In genomic region chr10:6035926-6036575, GRCh38 we compare ENCODE assay signal across 12 cellular contexts. TPM values are rescaled to one million over a fixed set of nuclear protein-coding genes. Genes with fewer than 3 reads are reported as not detected.
DNase-seq lines count a peak whose midpoint lies in the region; ATAC-seq and TF ChIP-seq lines count a peak whose summit lies in the region.
"Had no signal": no experiment of that assay in that cellular context is flagged by ENCODE, and none has a peak within 500 bp of the region (broad histone marks: within the 10 kb centered on the region; RNA-seq: fewer than 3 reads in every experiment).

No MANE protein-coding gene starts in this region.

- ATAC-seq in activated CD8-positive, alpha-beta T cell treated with anti-CD3 and anti-CD28 coated beads for 36 hours: no peak
- ATAC-seq in stimulated activated effector memory CD8-positive, alpha-beta T cell treated with anti-CD3 and anti-CD28 coated beads, Interleukin-12 subunit alpha, Interleukin-12 subunit beta, amount 100 ng/mL, for 72 hours: no peak
- ATAC-seq in GM19463 (IDR thresholded peaks at IDR 0.05; ENCODE audit: unreplicated experiment): no peak

- no peak overlapping the region for H3K4me3 ChIP-seq in colonic mucosa
- H3K4me3 ChIP-seq in HAP-1: no peak overlapping the region
- H3K4me3 ChIP-seq: SJCRH30, testis had no signal

- CTCF ChIA-PET in activated CD8-positive, alpha-beta T cell treated with anti-CD3 and anti-CD28 coated beads for 36 hours (lab: Charles Lee): interaction anchor here (1.1 to 2.2 kb wide), 2 partner anchors 14 to 51 kb away, joined by 4 to 7 read pairs; no protein-coding TSS in a partner anchor

- no peaks in the 10 kb centered on the region for H3K9me3 Mint-ChIP-seq in activated CD8-positive, alpha-beta T cell treated with anti-CD3 and anti-CD28 coated beads for 36 hours
- H3K9me3 Mint-ChIP-seq in stimulated activated effector memory CD8-positive, alpha-beta T cell treated with anti-CD3 and anti-CD28 coated beads, Interleukin-12 subunit alpha, Interleukin-12 subunit beta, amount 100 ng/mL, for 72 hours: no peaks in the 10 kb centered on the region

- POLR2A ChIA-PET in activated CD8-positive, alpha-beta T cell treated with anti-CD3 and anti-CD28 coated beads for 36 hours (lab: Charles Lee): interaction anchor here (0.7 to 3.5 kb wide), 4 partner anchors 9 to 67 kb away, joined by 3 to 17 read pairs (median 4); no protein-coding TSS in a partner anchor

- in situ Hi-C loops in HAP-1 (cut with MboI; ENCODE audit: low sequenced_read_pairs): no loop called here

- H3K4me1 ChIP-seq in colonic mucosa: no peaks in the 10 kb centered on the region
- H3K4me1 ChIP-seq in HAP-1: no peaks in the 10 kb centered on the region
- H3K4me1 ChIP-seq: SJCRH30, testis had no signal

- DNase-seq in activated effector memory CD4-positive, alpha-beta T cell treated with anti-CD3 and anti-CD28 coated beads, Interleukin-2, amount 50 U/mL, for 16 hours: peak; percentile 54
- no peak for DNase-seq in activated effector memory CD4-positive, alpha-beta T cell treated with Interleukin-2 at 50 U/mL for 16 hours
- DNase-seq in activated CD8-positive, alpha-beta T cell treated with anti-CD3 and anti-CD28 coated beads for 36 hours: peak; percentile 7
- peak; percentile 10 for DNase-seq in colonic mucosa
- DNase-seq in stimulated activated effector memory CD8-positive, alpha-beta T cell treated with anti-CD3 and anti-CD28 coated beads, Interleukin-12 subunit alpha, Interleukin-12 subunit beta, amount 100 ng/mL, for 72 hours (ENCODE audit: low spot score in 2 of 2): peak in 1 of 2 donors; percentile 55
- no peak for DNase-seq in HAP-1 (ENCODE audit: low spot score in 2 of 2)
- no peak for DNase-seq in DMS 273 treated with DMSO at 0.1 percent for 48 hours (lab: John Stamatoyannopoulos, UW)
- DNase-seq: NCI-H1436 treated with DMSO at 0.1 percent for 48 hours, NCI-H345, SJCRH30, testis had no signal

- H3K27ac ChIP-seq in colonic mucosa: no peak overlapping the region
- H3K27ac ChIP-seq: SJCRH30, testis had no signal

- no peaks in the 10 kb centered on the region for H3K27me3 Mint-ChIP-seq in activated CD8-positive, alpha-beta T cell treated with anti-CD3 and anti-CD28 coated beads for 36 hours

- intact Hi-C loops in activated CD8-positive, alpha-beta T cell treated with anti-CD3 and anti-CD28 coated beads for 36 hours (cut with micrococcal nuclease): no loop called here
- intact Hi-C loops in colonic mucosa (cut with DNase I): no loop called here

- H3K4me3 Mint-ChIP-seq in activated CD8-positive, alpha-beta T cell treated with anti-CD3 and anti-CD28 coated beads for 36 hours: no peak overlapping the region
- peak overlapping the region; percentile 17 for H3K4me3 Mint-ChIP-seq in stimulated activated effector memory CD8-positive, alpha-beta T cell treated with anti-CD3 and anti-CD28 coated beads, Interleukin-12 subunit alpha, Interleukin-12 subunit beta, amount 100 ng/mL, for 72 hours

- no peak for TF ChIP-seq CTCF in activated CD8-positive, alpha-beta T cell treated with anti-CD3 and anti-CD28 coated beads for 36 hours (IDR thresholded peaks at IDR 0.05)
- no peak for TF ChIP-seq CTCF in colonic mucosa (IDR thresholded peaks at IDR 0.05)

- H3K36me3 Mint-ChIP-seq in activated CD8-positive, alpha-beta T cell treated with anti-CD3 and anti-CD28 coated beads for 36 hours (ENCODE audit: low read depth): peaks cover 93% of the 10 kb centered on the region
- peaks cover 100% of the 10 kb centered on the region for H3K36me3 Mint-ChIP-seq in stimulated activated effector memory CD8-positive, alpha-beta T cell treated with anti-CD3 and anti-CD28 coated beads, Interleukin-12 subunit alpha, Interleukin-12 subunit beta, amount 100 ng/mL, for 72 hours

- H3K4me1 Mint-ChIP-seq in activated CD8-positive, alpha-beta T cell treated with anti-CD3 and anti-CD28 coated beads for 36 hours (ENCODE audit: low read depth): peaks cover 80% of the 10 kb centered on the region
- peaks cover 77% of the 10 kb centered on the region for H3K4me1 Mint-ChIP-seq in stimulated activated effector memory CD8-positive, alpha-beta T cell treated with anti-CD3 and anti-CD28 coated beads, Interleukin-12 subunit alpha, Interleukin-12 subunit beta, amount 100 ng/mL, for 72 hours

- no peak overlapping the region for H3K9ac ChIP-seq in colonic mucosa (ENCODE audit: low read depth in 2 of 2, low read length in 2 of 2)

- H3K36me3 ChIP-seq in colonic mucosa: no peaks in the 10 kb centered on the region
- no peaks in the 10 kb centered on the region for H3K36me3 ChIP-seq in HAP-1 (replicated peaks)
- H3K36me3 ChIP-seq: SJCRH30 had no signal

- H3K9me3 ChIP-seq in colonic mucosa (no peaks in the 10 kb centered on the region), HAP-1 (no peaks in the 10 kb centered on the region; the same call in 1 of the 2 replicates)
- H3K9me3 ChIP-seq: SJCRH30, testis had no signal

- H3K27me3 ChIP-seq in colonic mucosa (no peaks in the 10 kb centered on the region), HAP-1 (ENCODE audit: low read depth) (peaks cover 9% of the 10 kb centered on the region; the same call in 1 of the 2 replicates)
- H3K27me3 ChIP-seq: SJCRH30, testis had no signal

- peak overlapping the region; percentile 75 for H3K27ac Mint-ChIP-seq in activated CD8-positive, alpha-beta T cell treated with anti-CD3 and anti-CD28 coated beads for 36 hours
- peak overlapping the region; percentile 83 for H3K27ac Mint-ChIP-seq in stimulated activated effector memory CD8-positive, alpha-beta T cell treated with anti-CD3 and anti-CD28 coated beads, Interleukin-12 subunit alpha, Interleukin-12 subunit beta, amount 100 ng/mL, for 72 hours

RNA-seq across cellular contexts. Expression of gene IL2RA, which starts 26.1 kb away (rescaled TPM):
- 100 to 1,000 TPM; 868 to 874 TPM for total RNA-seq in activated CD8-positive, alpha-beta T cell treated with anti-CD3 and anti-CD28 coated beads for 36 hours
- 1 to 10 TPM; 1.7 to 2.4 TPM for total RNA-seq in colonic mucosa
- total RNA-seq: SJCRH30 had no signal

RNA-seq across cellular contexts. Expression of gene RBM17, which starts 52.8 kb away (rescaled TPM):
- total RNA-seq in activated CD8-positive, alpha-beta T cell treated with anti-CD3 and anti-CD28 coated beads for 36 hours: 100 to 1,000 TPM; 284 to 285 TPM
- 100 to 1,000 TPM in 1 of 2 donors, 10 to 100 TPM in 1; 80.3 to 110 TPM for total RNA-seq in colonic mucosa

RNA-seq across cellular contexts. Expression of gene IL15RA, which starts 58.7 kb away (rescaled TPM):
- total RNA-seq in activated CD8-positive, alpha-beta T cell treated with anti-CD3 and anti-CD28 coated beads for 36 hours: 10 to 100 TPM; 23.5 to 25.1 TPM
- 10 to 100 TPM; 11.5 to 16.0 TPM for total RNA-seq in colonic mucosa
- total RNA-seq: SJCRH30 had no signal

Comparison
In these comparisons a context has a peak if more than half of its experiments do, and no peak if none do; other contexts are left out.
1. DNase-seq: peak in activated effector memory CD4-positive, alpha-beta T cell treated with anti-CD3 and anti-CD28 coated beads, Interleukin-2, amount 50 U/mL, for 16 hours (single experiment), activated CD8-positive, alpha-beta T cell treated with anti-CD3 and anti-CD28 coated beads for 36 hours (single experiment) and colonic mucosa (single experiment); none in activated effector memory CD4-positive, alpha-beta T cell treated with Interleukin-2 at 50 U/mL for 16 hours (single experiment), HAP-1 (0 of 2) and DMS 273 treated with DMSO at 0.1 percent for 48 hours (single experiment).
2. RNA of gene IL2RA, which starts 26.1 kb away (total RNA-seq): 868 to 874 TPM in activated CD8-positive, alpha-beta T cell treated with anti-CD3 and anti-CD28 coated beads for 36 hours; 1.7 to 2.4 TPM in colonic mucosa; every median in the first group is over 100 times any median in the second.